7 cellular contexts compared by ENCODE assay signal in the genomic region with DNA sequence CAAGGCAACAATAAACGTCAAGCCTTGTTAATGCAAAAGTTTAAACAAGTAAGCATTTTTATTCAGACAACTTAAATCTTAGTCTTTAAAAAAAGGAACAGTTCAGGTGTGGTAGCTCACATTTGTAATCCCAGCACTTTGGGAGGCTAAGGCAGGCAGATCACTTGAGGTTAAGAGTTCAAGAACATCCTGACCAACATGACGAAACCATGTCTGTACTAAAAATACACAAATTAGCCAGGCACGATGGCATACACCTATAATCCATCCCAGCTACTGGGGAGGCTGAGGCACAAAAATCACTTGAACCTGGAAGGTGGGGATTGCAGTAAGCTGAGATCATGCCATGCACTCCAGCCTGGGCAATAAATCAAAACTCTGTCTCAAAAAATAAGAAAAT.
"Had no signal": no experiment of that assay in that cellular context is flagged by ENCODE, and none has a peak within 500 bp of the region (broad histone marks: within the 10 kb centered on the region; RNA-seq: fewer than 3 reads in every experiment).

No MANE protein-coding gene starts in this region.

- FAIRE-seq: G401.6, GM12891, GM12892, GM18507, GM19239 had no signal

- DNase-seq: GDM1, GF-D8 had no signal
